11 cellular contexts compared by ENCODE assay signal in genomic region chr17:5501725-5502124, GRCh38. TPM values are rescaled to one million over a fixed set of nuclear protein-coding genes. Genes with fewer than 3 reads are reported as not detected.
A peak's percentile ranks its signal among the peaks of the same experiment; 100 is the strongest.
DNase-seq lines count a peak whose midpoint lies in the region; ATAC-seq, FAIRE-seq and TF ChIP-seq lines count a peak whose summit lies in the region.
"Had no signal": no experiment of that assay in that cellular context is flagged by ENCODE, and none has a peak within 500 bp of the region (broad histone marks: within the 10 kb centered on the region; RNA-seq: fewer than 3 reads in every experiment).

No MANE protein-coding gene starts in this region.

- no peak overlapping the region for H2AFZ ChIP-seq in astrocyte (ENCODE audit: low read depth, low read length)

- H3K4me1 ChIP-seq in astrocyte (ENCODE audit: insufficient read depth, low read length): peaks cover 5% of the 10 kb centered on the region

- H3K4me1 Mint-ChIP-seq in stimulated activated naive CD8-positive, alpha-beta T cell treated with anti-CD3 and anti-CD28 coated beads, Interleukin-15, Interleukin-2, amounts not matched to agents 100 ng/mL and 50 ng/mL, for 24 hours (ENCODE audit: low read depth): peaks cover 21% of the 10 kb centered on the region
- peaks cover 3% of the 10 kb centered on the region for H3K4me1 Mint-ChIP-seq in astrocyte (ENCODE audit: low read depth, unreplicated experiment)
- H3K4me1 Mint-ChIP-seq in natural killer cell treated with Interleukin-12 subunit alpha and Interleukin-12 subunit beta and Interleukin-15 and Interleukin-18, amount 100 ng/mL, for 72 hours (ENCODE audit: low read depth in 2 of 2): peaks cover 28 to 29% of the 10 kb centered on the region in 2 donors

- no peaks in the 10 kb centered on the region for H3K36me3 ChIP-seq in astrocyte (ENCODE audit: insufficient read depth, low read length)

- H3K27me3 ChIP-seq in astrocyte (ENCODE audit: insufficient read depth, low read length): no peaks in the 10 kb centered on the region
- H3K27me3 ChIP-seq: ascending aorta had no signal

- H3K4me3 Mint-ChIP-seq in stimulated activated naive CD8-positive, alpha-beta T cell treated with anti-CD3 and anti-CD28 coated beads, Interleukin-15, Interleukin-2, amounts not matched to agents 100 ng/mL and 50 ng/mL, for 24 hours: peak overlapping the region; percentile 89
- H3K4me3 Mint-ChIP-seq in astrocyte (ENCODE audit: unreplicated experiment): peak overlapping the region; percentile 79
- H3K4me3 Mint-ChIP-seq in natural killer cell treated with Interleukin-12 subunit alpha and Interleukin-12 subunit beta and Interleukin-15 and Interleukin-18, amount 100 ng/mL, for 72 hours: peak overlapping the region; percentile 94

- no peaks in the 10 kb centered on the region for H3K27me3 Mint-ChIP-seq in stimulated activated naive CD8-positive, alpha-beta T cell treated with anti-CD3 and anti-CD28 coated beads, Interleukin-15, Interleukin-2, amounts not matched to agents 100 ng/mL and 50 ng/mL, for 24 hours
- H3K27me3 Mint-ChIP-seq in astrocyte (ENCODE audit: low read depth, unreplicated experiment): peaks cover 18% of the 10 kb centered on the region
- no peaks in the 10 kb centered on the region for H3K27me3 Mint-ChIP-seq in natural killer cell treated with Interleukin-12 subunit alpha and Interleukin-12 subunit beta and Interleukin-15 and Interleukin-18, amount 100 ng/mL, for 72 hours

- H3K4me3 ChIP-seq in astrocyte (ENCODE audit: insufficient read depth, low read depth, low read length): no peak overlapping the region

- no peak for ATAC-seq in stimulated activated naive CD8-positive, alpha-beta T cell treated with anti-CD3 and anti-CD28 coated beads, Interleukin-15, Interleukin-2, amounts not matched to agents 100 U/mL and 50 U/mL, for 24 hours
- no peak for ATAC-seq in natural killer cell treated with Interleukin-12 subunit alpha and Interleukin-12 subunit beta and Interleukin-15 and Interleukin-18, amount 100 ng/mL, for 72 hours
- ATAC-seq in HG03460 (IDR thresholded peaks at IDR 0.05; ENCODE audit: unreplicated experiment): no peak

- no peaks in the 10 kb centered on the region for H3K36me3 Mint-ChIP-seq in stimulated activated naive CD8-positive, alpha-beta T cell treated with anti-CD3 and anti-CD28 coated beads, Interleukin-15, Interleukin-2, amounts not matched to agents 100 ng/mL and 50 ng/mL, for 24 hours (ENCODE audit: low read depth)
- H3K36me3 Mint-ChIP-seq in astrocyte (ENCODE audit: low read depth, unreplicated experiment): peaks cover 3% of the 10 kb centered on the region
- H3K36me3 Mint-ChIP-seq in natural killer cell treated with Interleukin-12 subunit alpha and Interleukin-12 subunit beta and Interleukin-15 and Interleukin-18, amount 100 ng/mL, for 72 hours: peaks cover 7% of the 10 kb centered on the region

- no peaks in the 10 kb centered on the region for H3K9me3 ChIP-seq in astrocyte (ENCODE audit: insufficient read depth, low read depth, low read length)
- H3K9me3 ChIP-seq: ascending aorta had no signal

- H3K27ac ChIP-seq in astrocyte (ENCODE audit: low read depth, low read length): no peak overlapping the region
- H3K27ac ChIP-seq: C4-2B had no signal

- no peak for DNase-seq in stimulated activated naive CD8-positive, alpha-beta T cell treated with anti-CD3 and anti-CD28 coated beads, Interleukin-15, Interleukin-2, amounts not matched to agents 100 U/mL and 50 U/mL, for 24 hours
- DNase-seq in astrocyte (ENCODE audit: low read depth): no peak
- no peak for DNase-seq in natural killer cell treated with Interleukin-12 subunit alpha and Interleukin-12 subunit beta and Interleukin-15 and Interleukin-18, amount 100 ng/mL, for 72 hours (ENCODE audit: low spot score)
- no peak for DNase-seq in NCI-H187 treated with DMSO at 0.1 percent for 48 hours (lab: John Stamatoyannopoulos, UW)
- DNase-seq in NCI-H2081 treated with DMSO at 0.1 percent for 48 hours (lab: John Stamatoyannopoulos, UW): no peak
- no peak for DNase-seq in NCI-H510A (lab: John Stamatoyannopoulos, UW)
- DNase-seq: GDM1 had no signal

- H4K20me1 ChIP-seq in astrocyte (ENCODE audit: insufficient read depth, low read length): no peaks in the 10 kb centered on the region

- TF ChIP-seq CTCF in astrocyte (IDR thresholded peaks at IDR 0.05; ENCODE audit: insufficient read depth, low read depth, low read length): no peak

- H3K9ac ChIP-seq in astrocyte (ENCODE audit: low read length): no peak overlapping the region

- H3K79me2 ChIP-seq in astrocyte (ENCODE audit: insufficient read depth, low read length): no peaks in the 10 kb centered on the region

- no peaks in the 10 kb centered on the region for H3K9me3 Mint-ChIP-seq in stimulated activated naive CD8-positive, alpha-beta T cell treated with anti-CD3 and anti-CD28 coated beads, Interleukin-15, Interleukin-2, amounts not matched to agents 100 ng/mL and 50 ng/mL, for 24 hours
- peaks cover 3% of the 10 kb centered on the region for H3K9me3 Mint-ChIP-seq in astrocyte (ENCODE audit: unreplicated experiment)
- H3K9me3 Mint-ChIP-seq in natural killer cell treated with Interleukin-12 subunit alpha and Interleukin-12 subunit beta and Interleukin-15 and Interleukin-18, amount 100 ng/mL, for 72 hours: no peaks in the 10 kb centered on the region

- peak overlapping the region; percentile 93 for H3K4me2 ChIP-seq in astrocyte (ENCODE audit: low read length)

- FAIRE-seq in astrocyte (lab: Jason Lieb, UNC): no peak

- no peak overlapping the region for H3K27ac Mint-ChIP-seq in stimulated activated naive CD8-positive, alpha-beta T cell treated with anti-CD3 and anti-CD28 coated beads, Interleukin-15, Interleukin-2, amounts not matched to agents 100 ng/mL and 50 ng/mL, for 24 hours
- no peak overlapping the region for H3K27ac Mint-ChIP-seq in astrocyte (ENCODE audit: unreplicated experiment)
- no peak overlapping the region for H3K27ac Mint-ChIP-seq in natural killer cell treated with Interleukin-12 subunit alpha and Interleukin-12 subunit beta and Interleukin-15 and Interleukin-18, amount 100 ng/mL, for 72 hours

RNA-seq across cellular contexts. Expression of gene MIS12, which starts 15.4 kb away (rescaled TPM):
- 12.2 and 13.1 TPM in 2 replicates for total RNA-seq in astrocyte
- total RNA-seq in natural killer cell treated with Interleukin-12 subunit alpha and Interleukin-12 subunit beta and Interleukin-15 and Interleukin-18, amount 100 ng/mL, for 72 hours: 10 to 100 TPM; 40.7 to 40.9 TPM

RNA-seq across cellular contexts. Expression of gene DERL2, which starts 15.7 kb away (rescaled TPM):
- total RNA-seq in astrocyte: 90.1 and 99.6 TPM in 2 replicates
- 100 to 1,000 TPM; 102 to 128 TPM for total RNA-seq in natural killer cell treated with Interleukin-12 subunit alpha and Interleukin-12 subunit beta and Interleukin-15 and Interleukin-18, amount 100 ng/mL, for 72 hours

RNA-seq across cellular contexts. Expression of gene DHX33, which starts 32.9 kb away (rescaled TPM):
- total RNA-seq in astrocyte: 17.7 and 19.1 TPM in 2 replicates
- 10 to 100 TPM; 26.5 to 57.0 TPM for total RNA-seq in natural killer cell treated with Interleukin-12 subunit alpha and Interleukin-12 subunit beta and Interleukin-15 and Interleukin-18, amount 100 ng/mL, for 72 hours
